Comparison of ENCODE assay signal across 14 cellular contexts in the genomic region with DNA sequence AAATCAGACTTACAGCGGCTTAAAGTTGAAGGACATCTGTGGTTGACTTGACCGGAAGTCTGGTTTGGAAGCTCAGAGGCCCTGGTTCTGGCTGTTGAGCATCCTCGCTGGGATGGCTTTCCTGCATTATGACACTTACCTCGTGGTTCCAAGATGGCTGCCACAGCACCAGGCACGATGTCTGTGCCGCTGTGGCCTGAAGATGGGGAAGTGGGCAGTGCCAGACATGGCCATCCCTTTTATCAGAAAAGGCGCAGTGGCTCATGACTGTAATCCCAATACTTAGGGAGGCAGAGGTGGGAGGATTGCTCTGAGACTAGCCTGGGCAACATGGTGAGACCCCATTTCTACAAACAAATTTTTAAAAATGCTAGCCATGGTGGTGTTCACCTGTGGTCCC.
"Had no signal": no experiment of that assay in that cellular context is flagged by ENCODE, and none has a peak within 500 bp of the region (broad histone marks: within the 10 kb centered on the region; RNA-seq: fewer than 3 reads in every experiment).

No MANE protein-coding gene starts in this region.

- H3K9me3 ChIP-seq: esophagus muscularis mucosa had no signal

- DNase-seq: activated CD4-positive, alpha-beta memory T cell treated with anti-CD3 and anti-CD28 coated beads, Interleukin-2, amount 10 ng/mL, durations not matched to agents 7 days and 5 days; activated CD8-positive, alpha-beta memory T cell treated with anti-CD3 and anti-CD28 coated beads, Interleukin-2, amount 50 U/mL, for 4 hours; amniotic stem cell; brain microvascular endothelial cell; cortex of kidney; effector CD4-positive, alpha-beta T cell; hippocampal formation; natural killer cell; retina; stimulated activated CD4-positive, alpha-beta T cell treated with anti-CD3 and anti-CD28 coated beads, Interleukin-12 subunit alpha, Interleukin-12 subunit beta, amount 100 ng/mL, for 4 hours; stimulated activated naive CD4-positive, alpha-beta T cell; trophoblast cell had no signal

- H3K27ac ChIP-seq: brain microvascular endothelial cell, esophagus muscularis mucosa had no signal

- H3K27me3 Mint-ChIP-seq: activated CD4-positive, alpha-beta memory T cell treated with anti-CD3 and anti-CD28 coated beads, Interleukin-2, amount 10 ng/mL, durations not matched to agents 7 days and 5 days had no signal

- H3K27ac Mint-ChIP-seq: natural killer cell had no signal

- H3K27me3 ChIP-seq: brain microvascular endothelial cell, esophagus muscularis mucosa had no signal

- H3K9me3 Mint-ChIP-seq: activated CD4-positive, alpha-beta memory T cell treated with anti-CD3 and anti-CD28 coated beads, Interleukin-2, amount 10 ng/mL, durations not matched to agents 7 days and 5 days; natural killer cell had no signal

- H3K4me3 Mint-ChIP-seq: activated CD4-positive, alpha-beta memory T cell treated with anti-CD3 and anti-CD28 coated beads, Interleukin-2, amount 10 ng/mL, durations not matched to agents 7 days and 5 days; natural killer cell had no signal

- H3K36me3 Mint-ChIP-seq: natural killer cell had no signal

- H3K4me3 ChIP-seq: esophagus muscularis mucosa had no signal

- ATAC-seq: left lobe of liver, natural killer cell had no signal
